ENCODE assay signal across 15 cellular contexts in genomic region chr3:9183811-9184463, GRCh38.
DNase-seq lines count a peak whose midpoint lies in the region; ATAC-seq lines count a peak whose summit lies in the region.
"Had no signal": no experiment of that assay in that cellular context is flagged by ENCODE, and none has a peak within 500 bp of the region (broad histone marks: within the 10 kb centered on the region; RNA-seq: fewer than 3 reads in every experiment).

No MANE protein-coding gene starts in this region.

- no peaks in the 10 kb centered on the region for H3K9me2 ChIP-seq in Karpas-422 (replicated peaks; ENCODE audit: insufficient read depth, low read length)

- no peaks in the 10 kb centered on the region for H3K27me3 ChIP-seq in Karpas-422 (ENCODE audit: low read length)

- no peak for ATAC-seq in HG02981 (IDR thresholded peaks at IDR 0.05; ENCODE audit: unreplicated experiment)
- no peak for ATAC-seq in GM21737 (IDR thresholded peaks at IDR 0.05; ENCODE audit: unreplicated experiment)

- H3K36me3 ChIP-seq in Karpas-422 (ENCODE audit: insufficient read depth, low read length): no peaks in the 10 kb centered on the region
- H3K36me3 ChIP-seq: HAP-1 had no signal

- peak overlapping the region; percentile 52 for H3K9ac ChIP-seq in Karpas-422 (ENCODE audit: low read length)

- H3K9me3 ChIP-seq in Karpas-422 (ENCODE audit: low read length): no peaks in the 10 kb centered on the region
- H3K9me3 ChIP-seq: HAP-1 had no signal

- no peaks in the 10 kb centered on the region for H4K20me1 ChIP-seq in Karpas-422 (ENCODE audit: insufficient read depth, low read depth, low read length)

- H3K79me2 ChIP-seq in Karpas-422 (ENCODE audit: low read length): no peaks in the 10 kb centered on the region

- in situ Hi-C loops in SK-MEL-5 (cut with HindIII; ENCODE audit: low pct_unique_long_range_greater_than_20kb, low sequenced_read_pairs): no loop called here

- H3K4me1 ChIP-seq in Karpas-422 (ENCODE audit: low read length): peaks cover 34% of the 10 kb centered on the region
- H3K4me1 ChIP-seq: HAP-1 had no signal

- peak overlapping the region; percentile 54 for H3K4me2 ChIP-seq in Karpas-422 (ENCODE audit: low read depth, low read length, poor library complexity, severe bottlenecking)

- DNase-seq in Karpas-422 (no peak), SK-MEL-5 (ENCODE audit: low read depth, low spot score) (peak; percentile 53), hippocampal formation (lab: John Stamatoyannopoulos, UW) (peak; percentile 56 to 75), occipital lobe (lab: John Stamatoyannopoulos, UW) (peak; percentile 22), NCI-H146 treated with DMSO at 0.1 percent for 48 hours (lab: John Stamatoyannopoulos, UW; ENCODE audit: unreplicated experiment) (no peak)
- DNase-seq in activated CD4-positive, alpha-beta T cell treated with anti-CD3 and anti-CD28 coated beads for 1 hour: no peak
- DNase-seq: activated T-cell treated with anti-CD3 and anti-CD28 coated beads, Interleukin-2, amount 50 U/mL, for 24 hours; CD4-positive, alpha-beta memory T cell; kidney; NCI-H226; stimulated activated CD4-positive, alpha-beta T cell treated with anti-CD3 and anti-CD28 coated beads, Interleukin-1b, Interleukin-23, amount 100 ng/mL, for 48 hours; stimulated activated naive CD4-positive, alpha-beta T cell treated with Interleukin-2 at 50 U/mL for 16 hours had no signal

- peak overlapping the region; percentile 47; the same call in 1 of the 2 replicates for H3K4me3 ChIP-seq in Karpas-422 (ENCODE audit: low read length)
- H3K4me3 ChIP-seq: HAP-1 had no signal

- peak overlapping the region; percentile 54; the same call in 1 of the 2 replicates for H2AFZ ChIP-seq in Karpas-422 (ENCODE audit: low read length)

- peak overlapping the region; percentile 80 for H3K27ac ChIP-seq in Karpas-422 (ENCODE audit: low read length)

Comparison
In these comparisons a context has a peak if more than half of its experiments do, and no peak if none do; other contexts are left out.
1. DNase-seq: peak in SK-MEL-5 (single experiment), hippocampal formation (2 of 2) and occipital lobe (single experiment); none in Karpas-422 (single experiment), activated CD4-positive, alpha-beta T cell treated with anti-CD3 and anti-CD28 coated beads for 1 hour (single experiment) and NCI-H146 treated with DMSO at 0.1 percent for 48 hours (single experiment).